14 cellular contexts compared by ENCODE assay signal in the genomic region with DNA sequence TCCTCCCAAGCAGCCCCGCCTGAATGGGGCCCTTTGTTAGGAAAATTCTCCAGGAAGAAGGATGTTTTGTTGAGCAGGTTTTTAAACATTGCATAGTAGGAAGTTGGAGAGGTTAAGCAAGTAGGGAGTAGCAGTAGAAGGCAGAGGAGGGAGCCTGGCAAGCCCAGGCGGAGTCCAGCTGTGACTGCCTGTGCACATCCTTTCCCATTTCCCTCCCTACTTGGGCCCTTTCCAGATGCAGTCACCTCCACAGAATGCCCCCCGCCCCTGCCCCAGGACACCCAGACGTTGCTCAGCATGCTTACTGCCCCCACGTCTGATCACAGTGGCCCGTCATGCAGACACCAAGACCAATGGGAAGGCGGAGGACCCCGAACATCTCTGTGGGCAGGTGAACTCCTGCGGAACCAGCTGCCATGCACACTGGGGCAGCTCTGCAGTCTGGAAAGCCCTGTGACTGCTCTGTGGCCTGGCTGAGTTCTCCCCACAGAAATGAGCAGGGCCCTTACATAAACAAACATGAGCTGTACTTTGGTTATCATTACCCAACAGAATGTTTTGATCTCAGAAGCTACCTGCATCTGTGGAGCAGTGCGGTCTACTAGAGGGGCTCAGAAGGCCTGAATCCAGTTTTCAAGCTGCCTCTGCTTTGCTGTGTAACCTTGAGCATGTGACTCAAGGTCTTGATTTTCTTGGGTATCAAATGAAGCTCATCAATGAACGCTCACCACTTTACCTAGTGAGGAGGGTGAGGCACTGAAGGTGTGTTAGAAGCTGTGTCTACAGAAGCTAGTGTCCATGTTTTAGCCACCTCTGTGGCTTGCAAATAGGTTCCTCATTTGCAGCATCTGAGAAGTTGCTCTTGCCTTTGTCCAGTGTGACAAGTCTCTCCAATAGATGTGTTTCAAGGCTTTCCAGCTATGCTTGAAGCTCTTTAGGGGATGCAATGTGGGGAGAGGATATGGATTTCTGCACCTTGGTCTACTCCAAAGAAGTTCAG.
DNase-seq lines count a peak whose midpoint lies in the region; TF ChIP-seq lines count a peak whose summit lies in the region.
"Had no signal": no experiment of that assay in that cellular context is flagged by ENCODE, and none has a peak within 500 bp of the region (broad histone marks: within the 10 kb centered on the region; RNA-seq: fewer than 3 reads in every experiment).

No MANE protein-coding gene starts in this region.

- DNase-seq in DMS 273 (lab: John Stamatoyannopoulos, UW; ENCODE audit: unreplicated experiment), result peak; percentile 33
- no peak for DNase-seq in DMS 273 treated with DMSO at 0.1 percent for 48 hours (lab: John Stamatoyannopoulos, UW)
- peak; percentile 31 to 32 for DNase-seq in cardiac fibroblast (ENCODE audit: low read depth in 2 of 2)
- DNase-seq in hepatocyte (ENCODE audit: low spot score), result no peak
- DNase-seq in spleen, result no peak
- no peak for DNase-seq in GM19240 (ENCODE audit: insufficient read length, low spot score)
- DNase-seq in cortex of kidney (lab: John Stamatoyannopoulos, UW), result no peak
- DNase-seq in T1000 (lab: John Stamatoyannopoulos, UW), result no peak
- DNase-seq: amygdala, endodermal cell, NCI-H1092 treated with DMSO at 0.1 percent for 48 hours, NCI-H446, tibial artery had no signal

- no peak overlapping the region for H3K4me2 ChIP-seq in hepatocyte

- no peaks in the 10 kb centered on the region for H4K20me1 ChIP-seq in hepatocyte (ENCODE audit: insufficient read depth, poor library complexity, severe bottlenecking)

- TF ChIP-seq POLR2A in spleen (IDR thresholded peaks at IDR 0.05), result no peak

- H3K9me3 ChIP-seq in hepatocyte (ENCODE audit: low read depth), result no peaks in the 10 kb centered on the region
- H3K9me3 ChIP-seq in spleen, result no peaks in the 10 kb centered on the region
- H3K9me3 ChIP-seq: tibial artery had no signal

- H3K27ac ChIP-seq in hepatocyte (peak overlapping the region; percentile 33), spleen (peak overlapping the region in 5 of 8 donors; percentile 6 to 48 (median 34))
- H3K27ac ChIP-seq: 22Rv1, tibial artery had no signal

- peaks cover 1% of the 10 kb centered on the region for H3K79me2 ChIP-seq in hepatocyte

- no peak overlapping the region for H2AFZ ChIP-seq in hepatocyte

- H3K36me3 ChIP-seq in hepatocyte (replicated peaks; ENCODE audit: insufficient read depth, low read depth), result no peaks in the 10 kb centered on the region
- no peaks in the 10 kb centered on the region for H3K36me3 ChIP-seq in spleen
- H3K36me3 ChIP-seq: tibial artery had no signal

- H3K4me3 ChIP-seq in cardiac fibroblast (replicated peaks in 1 of 2; ENCODE audit: low read depth in 2 of 2, low read length in 2 of 2), result no peak overlapping the region
- H3K4me3 ChIP-seq in hepatocyte, result no peak overlapping the region
- no peak overlapping the region for H3K4me3 ChIP-seq in spleen
- H3K4me3 ChIP-seq: tibial artery had no signal

- intact Hi-C loops in spleen (cut with DNase I; ENCODE audit: low total_unique reads), result no loop called here

- H3K27me3 ChIP-seq in hepatocyte (no peaks in the 10 kb centered on the region), spleen (replicated peaks in 1 of 7) (peaks cover 0 to 8% (median 0%) of the 10 kb centered on the region in 7 donors)
- H3K27me3 ChIP-seq: tibial artery had no signal

- WGBS in hepatocyte (ENCODE audit: low lambda C conversion rate, missing lambda C conversion rate), result 78% methylated on average over 9 of the region's 11 CpGs
- 71 to 81% (median 79%) methylated on average over 8 to 11 of the region's 11 CpGs for WGBS in spleen, 5 donors

- no peak for TF ChIP-seq CTCF in cardiac fibroblast (IDR thresholded peaks at IDR 0.05; ENCODE audit: low read depth, low read length)
- TF ChIP-seq CTCF in hepatocyte (IDR thresholded peaks at IDR 0.05; ENCODE audit: poor library complexity), result no peak
- TF ChIP-seq CTCF in spleen (IDR thresholded peaks at IDR 0.05 in 8 of 11, conservative IDR thresholded peaks at IDR 0.05 in 3 of 11), result no peak

- no peaks in the 10 kb centered on the region for H3K9me2 ChIP-seq in hepatocyte (replicated peaks; ENCODE audit: insufficient read depth)

- H3K4me1 ChIP-seq in hepatocyte (ENCODE audit: insufficient read depth), result peaks cover 17% of the 10 kb centered on the region
- peaks cover 0 to 28% (median 2%) of the 10 kb centered on the region in 6 donors for H3K4me1 ChIP-seq in spleen
- H3K4me1 ChIP-seq: tibial artery had no signal

Comparison
In these comparisons a context has a peak if more than half of its experiments do, and no peak if none do; other contexts are left out.
1. DNase-seq: peak in DMS 273 (single experiment) and cardiac fibroblast (2 of 2); none in DMS 273 treated with DMSO at 0.1 percent for 48 hours (single experiment), hepatocyte (single experiment), spleen (single experiment), GM19240 (single experiment), cortex of kidney (single experiment) and T1000 (single experiment).